Comparison of ENCODE assay signal across 8 cellular contexts in genomic region chrX:65667503-65668355, GRCh38. TPM values are rescaled to one million over a fixed set of nuclear protein-coding genes. Genes with fewer than 3 reads are reported as not detected.
DNase-seq lines count a peak whose midpoint lies in the region; ATAC-seq and TF ChIP-seq lines count a peak whose summit lies in the region.

MSN (plus strand) TSS chrX:65667654; CDS start chrX:65667842, 188 bp downstream.

- peaks cover 51% of the 10 kb centered on the region for H3K79me2 ChIP-seq in Loucy (ENCODE audit: insufficient read depth, low read length)

- no peaks in the 10 kb centered on the region for H3K9me2 ChIP-seq in Loucy (replicated peaks; ENCODE audit: low read depth, low read length)

- no peaks in the 10 kb centered on the region for H3K9me3 Mint-ChIP-seq in central memory CD8-positive, alpha-beta T cell

- peaks cover 41% of the 10 kb centered on the region for H4K20me1 ChIP-seq in Loucy (ENCODE audit: insufficient read depth, low read length, poor library complexity, severe bottlenecking)

- ATAC-seq in GM21786 (IDR thresholded peaks at IDR 0.05; ENCODE audit: unreplicated experiment) = peak; percentile 72
- ATAC-seq in central memory CD8-positive, alpha-beta T cell (replicated peaks; ENCODE audit: extremely low read depth, poor library complexity, severe bottlenecking) = peak; percentile 79

- no peaks in the 10 kb centered on the region for H3K9me3 ChIP-seq in Loucy (ENCODE audit: insufficient read depth, low read depth, low read length)

- H3K27ac ChIP-seq in layer of hippocampus (ENCODE audit: low read depth, low read length) = peak within 1 kb of the TSS; percentile 87

- H3K27me3 ChIP-seq in Loucy (ENCODE audit: insufficient read depth, low read length, poor library complexity, severe bottlenecking) = no peaks in the 10 kb centered on the region
- no peaks in the 10 kb centered on the region for H3K27me3 ChIP-seq in layer of hippocampus (ENCODE audit: control insufficient read depth, insufficient read depth, low read length)

- no peak for DNase-seq in G401 (ENCODE audit: low spot score)
- DNase-seq in activated CD4-positive, CD25-positive, alpha-beta regulatory T cell (lab: John Stamatoyannopoulos, UW) = peak; percentile 16 to 46 (median 38)
- DNase-seq in central memory CD8-positive, alpha-beta T cell (ENCODE audit: low spot score in 2 of 2) = peak; percentile 47 to 59
- DNase-seq in stimulated activated CD4-positive, alpha-beta T cell treated with anti-CD3 and anti-CD28 coated beads, Interleukin-2, amount 100 ng/mL, for 4 hours (ENCODE audit: low read depth) = peak; percentile 61
- DNase-seq in superior temporal gyrus (ENCODE audit: extremely low spot score) = no peak

- peak within 1 kb of the TSS; percentile 97 for H3K4me3 Mint-ChIP-seq in central memory CD8-positive, alpha-beta T cell

- no peaks in the 10 kb centered on the region for H3K36me3 ChIP-seq in Loucy (ENCODE audit: insufficient read depth, low read length)

- peaks cover 28% of the 10 kb centered on the region for H3K4me1 ChIP-seq in Loucy (ENCODE audit: insufficient read depth, low read length, poor library complexity, severe bottlenecking)

- no peak within 1 kb of the TSS for H2AFZ ChIP-seq in Loucy (ENCODE audit: low read length)

- H3K27me3 Mint-ChIP-seq in central memory CD8-positive, alpha-beta T cell = no peaks in the 10 kb centered on the region

- peak within 1 kb of the TSS; percentile 91 for H3K27ac Mint-ChIP-seq in central memory CD8-positive, alpha-beta T cell (ENCODE audit: low read depth)

- peak within 1 kb of the TSS; percentile 94 for H3K4me2 ChIP-seq in Loucy (ENCODE audit: low read depth, low read length, poor library complexity, severe bottlenecking)

- peak; percentile 41 for TF ChIP-seq CTCF in Loucy (conservative IDR thresholded peaks at IDR 0.05; ENCODE audit: low read length)

- in situ Hi-C loops in G401 (cut with HindIII; ENCODE audit: low sequenced_read_pairs) = no loop called here

- H3K4me1 Mint-ChIP-seq in central memory CD8-positive, alpha-beta T cell = peaks cover 37% of the 10 kb centered on the region

- peak within 1 kb of the TSS; percentile 99 for H3K9ac ChIP-seq in Loucy (ENCODE audit: low read depth, low read length, poor library complexity, severe bottlenecking)

- H3K4me3 ChIP-seq in Loucy (ENCODE audit: low read length, poor library complexity, severe bottlenecking) = peak within 1 kb of the TSS; percentile 98

- H3F3A ChIP-seq in Loucy (ENCODE audit: low read depth) = no peaks in the 10 kb centered on the region

- H3K36me3 Mint-ChIP-seq in central memory CD8-positive, alpha-beta T cell (ENCODE audit: insufficient read depth) = peaks cover 16% of the 10 kb centered on the region

RNA-seq across cellular contexts. Expression of gene MSN, which starts in this region (rescaled TPM):
- total RNA-seq in G401 (2014; rRNA removed; shearing (Covaris generic)) = 87.3 and 122 TPM in 2 replicates

Comparison
In these comparisons a context has a peak if more than half of its experiments do, and no peak if none do; other contexts are left out.
1. DNase-seq: peak in activated CD4-positive, CD25-positive, alpha-beta regulatory T cell (4 of 4), central memory CD8-positive, alpha-beta T cell (2 of 2) and stimulated activated CD4-positive, alpha-beta T cell treated with anti-CD3 and anti-CD28 coated beads, Interleukin-2, amount 100 ng/mL, for 4 hours (single experiment); none in G401 (single experiment) and superior temporal gyrus (single experiment).